In genomic region chr1:117339866-117340357, GRCh38 we compare ENCODE assay signal across 1 cellular context.
TF ChIP-seq lines count a peak whose summit lies in the region.

No MANE protein-coding gene starts in this region.

TF ChIP-seq in GM23338, 12 proteins besides CTCF, POLR2A, EP300 and RAD21 (continued from another document):
- TF ChIP-seq, protein P1, sequence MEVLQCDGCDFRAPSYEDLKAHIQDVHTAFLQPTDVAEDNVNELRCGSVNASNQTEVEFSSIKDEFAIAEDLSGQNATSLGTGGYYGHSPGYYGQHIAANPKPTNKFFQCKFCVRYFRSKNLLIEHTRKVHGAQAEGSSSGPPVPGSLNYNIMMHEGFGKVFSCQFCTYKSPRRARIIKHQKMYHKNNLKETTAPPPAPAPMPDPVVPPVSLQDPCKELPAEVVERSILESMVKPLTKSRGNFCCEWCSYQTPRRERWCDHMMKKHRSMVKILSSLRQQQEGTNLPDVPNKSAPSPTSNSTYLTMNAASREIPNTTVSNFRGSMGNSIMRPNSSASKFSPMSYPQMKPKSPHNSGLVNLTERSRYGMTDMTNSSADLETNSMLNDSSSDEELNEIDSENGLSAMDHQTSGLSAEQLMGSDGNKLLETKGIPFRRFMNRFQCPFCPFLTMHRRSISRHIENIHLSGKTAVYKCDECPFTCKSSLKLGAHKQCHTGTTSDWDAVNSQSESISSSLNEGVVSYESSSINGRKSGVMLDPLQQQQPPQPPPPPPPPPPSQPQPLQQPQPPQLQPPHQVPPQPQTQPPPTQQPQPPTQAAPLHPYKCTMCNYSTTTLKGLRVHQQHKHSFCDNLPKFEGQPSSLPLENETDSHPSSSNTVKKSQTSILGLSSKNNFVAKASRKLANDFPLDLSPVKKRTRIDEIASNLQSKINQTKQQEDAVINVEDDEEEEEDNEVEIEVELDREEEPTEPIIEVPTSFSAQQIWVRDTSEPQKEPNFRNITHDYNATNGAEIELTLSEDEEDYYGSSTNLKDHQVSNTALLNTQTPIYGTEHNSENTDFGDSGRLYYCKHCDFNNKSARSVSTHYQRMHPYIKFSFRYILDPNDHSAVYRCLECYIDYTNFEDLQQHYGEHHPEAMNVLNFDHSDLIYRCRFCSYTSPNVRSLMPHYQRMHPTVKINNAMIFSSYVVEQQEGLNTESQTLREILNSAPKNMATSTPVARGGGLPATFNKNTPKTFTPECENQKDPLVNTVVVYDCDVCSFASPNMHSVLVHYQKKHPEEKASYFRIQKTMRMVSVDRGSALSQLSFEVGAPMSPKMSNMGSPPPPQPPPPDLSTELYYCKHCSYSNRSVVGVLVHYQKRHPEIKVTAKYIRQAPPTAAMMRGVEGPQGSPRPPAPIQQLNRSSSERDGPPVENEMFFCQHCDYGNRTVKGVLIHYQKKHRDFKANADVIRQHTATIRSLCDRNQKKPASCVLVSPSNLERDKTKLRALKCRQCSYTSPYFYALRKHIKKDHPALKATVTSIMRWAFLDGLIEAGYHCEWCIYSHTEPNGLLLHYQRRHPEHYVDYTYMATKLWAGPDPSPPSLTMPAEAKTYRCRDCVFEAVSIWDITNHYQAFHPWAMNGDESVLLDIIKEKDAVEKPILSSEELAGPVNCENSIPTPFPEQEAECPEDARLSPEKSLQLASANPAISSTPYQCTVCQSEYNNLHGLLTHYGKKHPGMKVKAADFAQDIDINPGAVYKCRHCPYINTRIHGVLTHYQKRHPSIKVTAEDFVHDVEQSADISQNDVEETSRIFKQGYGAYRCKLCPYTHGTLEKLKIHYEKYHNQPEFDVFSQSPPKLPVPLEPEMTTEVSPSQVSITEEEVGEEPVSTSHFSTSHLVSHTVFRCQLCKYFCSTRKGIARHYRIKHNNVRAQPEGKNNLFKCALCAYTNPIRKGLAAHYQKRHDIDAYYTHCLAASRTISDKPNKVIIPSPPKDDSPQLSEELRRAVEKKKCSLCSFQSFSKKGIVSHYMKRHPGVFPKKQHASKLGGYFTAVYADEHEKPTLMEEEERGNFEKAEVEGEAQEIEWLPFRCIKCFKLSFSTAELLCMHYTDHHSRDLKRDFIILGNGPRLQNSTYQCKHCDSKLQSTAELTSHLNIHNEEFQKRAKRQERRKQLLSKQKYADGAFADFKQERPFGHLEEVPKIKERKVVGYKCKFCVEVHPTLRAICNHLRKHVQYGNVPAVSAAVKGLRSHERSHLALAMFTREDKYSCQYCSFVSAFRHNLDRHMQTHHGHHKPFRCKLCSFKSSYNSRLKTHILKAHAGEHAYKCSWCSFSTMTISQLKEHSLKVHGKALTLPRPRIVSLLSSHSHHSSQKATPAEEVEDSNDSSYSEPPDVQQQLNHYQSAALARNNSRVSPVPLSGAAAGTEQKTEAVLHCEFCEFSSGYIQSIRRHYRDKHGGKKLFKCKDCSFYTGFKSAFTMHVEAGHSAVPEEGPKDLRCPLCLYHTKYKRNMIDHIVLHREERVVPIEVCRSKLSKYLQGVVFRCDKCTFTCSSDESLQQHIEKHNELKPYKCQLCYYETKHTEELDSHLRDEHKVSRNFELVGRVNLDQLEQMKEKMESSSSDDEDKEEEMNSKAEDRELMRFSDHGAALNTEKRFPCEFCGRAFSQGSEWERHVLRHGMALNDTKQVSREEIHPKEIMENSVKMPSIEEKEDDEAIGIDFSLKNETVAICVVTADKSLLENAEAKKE (CRISPR knock-in tag; IDR thresholded peaks at IDR 0.05) = no peak
- TF ChIP-seq EZH2phosphoT487 (IDR thresholded peaks at IDR 0.05; ENCODE audit: unreplicated experiment) (no peak), CREB1 (CRISPR knock-in tag; IDR thresholded peaks at IDR 0.05; ENCODE audit: low read depth) (no peak), ZNF331 (CRISPR knock-in tag; IDR thresholded peaks at IDR 0.05; ENCODE audit: low read depth) (no peak)
